Comparison of ENCODE assay signal across 1 cellular context in the genomic region with DNA sequence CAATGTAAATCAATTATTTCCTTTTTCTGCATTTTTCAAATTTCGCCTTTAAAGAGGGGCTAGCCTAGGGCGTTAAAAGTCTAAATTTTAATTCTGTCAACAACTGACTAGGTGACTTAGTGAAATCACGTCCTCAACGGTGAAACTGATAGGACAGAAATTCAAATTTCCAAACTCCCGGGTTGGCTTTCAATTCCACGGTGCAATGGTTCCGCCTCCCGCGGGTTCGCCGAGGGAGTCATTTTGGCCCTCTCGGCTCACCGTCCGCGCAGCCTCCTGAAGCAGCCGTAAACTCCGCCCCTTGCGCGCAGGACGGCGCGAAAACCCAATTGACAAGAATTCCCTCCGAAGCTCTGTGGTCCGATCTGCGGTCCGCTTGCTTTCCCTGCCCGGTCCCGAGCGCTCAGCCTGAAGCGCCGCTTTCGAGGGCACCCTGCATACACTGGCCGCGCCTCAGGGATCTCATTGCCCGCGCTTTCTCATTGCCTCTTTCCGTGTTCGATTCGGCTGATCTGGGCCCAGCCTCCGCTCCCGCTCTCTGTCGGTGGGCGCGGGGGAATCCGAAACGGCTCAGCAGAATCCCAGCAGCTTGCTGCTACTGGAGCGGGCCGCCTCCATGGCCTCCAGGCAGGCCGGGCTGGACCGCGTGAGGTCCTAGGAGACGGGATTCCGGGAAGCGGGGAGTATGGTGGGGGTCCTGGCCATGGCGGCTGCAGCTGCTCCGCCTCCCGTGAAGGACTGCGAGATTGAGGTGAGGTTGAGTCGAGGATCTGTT.
TF ChIP-seq lines count a peak whose summit lies in the region.

A gene with protein sequence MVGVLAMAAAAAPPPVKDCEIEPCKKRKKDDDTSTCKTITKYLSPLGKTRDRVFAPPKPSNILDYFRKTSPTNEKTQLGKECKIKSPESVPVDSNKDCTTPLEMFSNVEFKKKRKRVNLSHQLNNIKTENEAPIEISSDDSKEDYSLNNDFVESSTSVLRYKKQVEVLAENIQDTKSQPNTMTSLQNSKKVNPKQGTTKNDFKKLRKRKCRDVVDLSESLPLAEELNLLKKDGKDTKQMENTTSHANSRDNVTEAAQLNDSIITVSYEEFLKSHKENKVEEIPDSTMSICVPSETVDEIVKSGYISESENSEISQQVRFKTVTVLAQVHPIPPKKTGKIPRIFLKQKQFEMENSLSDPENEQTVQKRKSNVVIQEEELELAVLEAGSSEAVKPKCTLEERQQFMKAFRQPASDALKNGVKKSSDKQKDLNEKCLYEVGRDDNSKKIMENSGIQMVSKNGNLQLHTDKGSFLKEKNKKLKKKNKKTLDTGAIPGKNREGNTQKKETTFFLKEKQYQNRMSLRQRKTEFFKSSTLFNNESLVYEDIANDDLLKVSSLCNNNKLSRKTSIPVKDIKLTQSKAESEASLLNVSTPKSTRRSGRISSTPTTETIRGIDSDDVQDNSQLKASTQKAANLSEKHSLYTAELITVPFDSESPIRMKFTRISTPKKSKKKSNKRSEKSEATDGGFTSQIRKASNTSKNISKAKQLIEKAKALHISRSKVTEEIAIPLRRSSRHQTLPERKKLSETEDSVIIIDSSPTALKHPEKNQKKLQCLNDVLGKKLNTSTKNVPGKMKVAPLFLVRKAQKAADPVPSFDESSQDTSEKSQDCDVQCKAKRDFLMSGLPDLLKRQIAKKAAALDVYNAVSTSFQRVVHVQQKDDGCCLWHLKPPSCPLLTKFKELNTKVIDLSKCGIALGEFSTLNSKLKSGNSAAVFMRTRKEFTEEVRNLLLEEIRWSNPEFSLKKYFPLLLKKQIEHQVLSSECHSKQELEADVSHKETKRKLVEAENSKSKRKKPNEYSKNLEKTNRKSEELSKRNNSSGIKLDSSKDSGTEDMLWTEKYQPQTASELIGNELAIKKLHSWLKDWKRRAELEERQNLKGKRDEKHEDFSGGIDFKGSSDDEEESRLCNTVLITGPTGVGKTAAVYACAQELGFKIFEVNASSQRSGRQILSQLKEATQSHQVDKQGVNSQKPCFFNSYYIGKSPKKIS (N-terminal part only) (plus strand): TSS at position 304 of the 775 bp plus-strand sequence. CDS start 382 bp downstream, at position 686.

TF ChIP-seq in HEK293, 187 proteins besides CTCF, POLR2A, EP300 and RAD21 (continued from another document):
- TF ChIP-seq, protein P1, sequence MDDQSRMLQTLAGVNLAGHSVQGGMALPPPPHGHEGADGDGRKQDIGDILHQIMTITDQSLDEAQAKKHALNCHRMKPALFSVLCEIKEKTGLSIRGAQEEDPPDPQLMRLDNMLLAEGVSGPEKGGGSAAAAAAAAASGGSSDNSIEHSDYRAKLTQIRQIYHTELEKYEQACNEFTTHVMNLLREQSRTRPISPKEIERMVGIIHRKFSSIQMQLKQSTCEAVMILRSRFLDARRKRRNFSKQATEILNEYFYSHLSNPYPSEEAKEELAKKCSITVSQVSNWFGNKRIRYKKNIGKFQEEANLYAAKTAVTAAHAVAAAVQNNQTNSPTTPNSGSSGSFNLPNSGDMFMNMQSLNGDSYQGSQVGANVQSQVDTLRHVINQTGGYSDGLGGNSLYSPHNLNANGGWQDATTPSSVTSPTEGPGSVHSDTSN (CRISPR knock-in tag; IDR thresholded peaks at IDR 0.05): peak; percentile 64; the same call in 1 of the 2 replicates
- TF ChIP-seq ZNF23 (tag by site-specific recombination; IDR thresholded peaks at IDR 0.05; ENCODE audit: borderline replicate concordance) (no peak), BCL11A (tag by site-specific recombination; IDR thresholded peaks at IDR 0.05; ENCODE audit: low read depth) (no peak), ZNF776 (tag by site-specific recombination; IDR thresholded peaks at IDR 0.05; ENCODE audit: borderline replicate concordance) (no peak), ZNF843 (tag by site-specific recombination; IDR thresholded peaks at IDR 0.05) (no peak; the same call in 1 of the 2 replicates), ZNF140 (tag by site-specific recombination; IDR thresholded peaks at IDR 0.05) (no peak), ZNF274 (IDR thresholded peaks at IDR 0.05; ENCODE audit: low read length) (no peak), ZNF274 (tag by site-specific recombination; IDR thresholded peaks at IDR 0.05; ENCODE audit: borderline replicate concordance) (no peak), ZSCAN23 (tag by site-specific recombination; IDR thresholded peaks at IDR 0.05) (peak; percentile 49; the same call in 1 of the 2 replicates), ZNF362 (tag by site-specific recombination; IDR thresholded peaks at IDR 0.05) (no peak), ZNF510 (tag by site-specific recombination; IDR thresholded peaks at IDR 0.05; ENCODE audit: insufficient replicate concordance) (no peak), ZFP41 (tag by site-specific recombination; IDR thresholded peaks at IDR 0.05; ENCODE audit: borderline replicate concordance) (no peak), ZBTB48 (tag by site-specific recombination; IDR thresholded peaks at IDR 0.05) (no peak), ZNF133 (tag by site-specific recombination; IDR thresholded peaks at IDR 0.05) (no peak), ZNF391 (tag by site-specific recombination; IDR thresholded peaks at IDR 0.05; ENCODE audit: borderline replicate concordance, low read depth) (peak; percentile 53; the same call in 1 of the 2 replicates), ZNF24 (tag by site-specific recombination; IDR thresholded peaks at IDR 0.05) (peak; percentile 60), ZNF677 (tag by site-specific recombination; IDR thresholded peaks at IDR 0.05) (peak; percentile 74; the same call in 1 of the 2 replicates), ZNF76 (tag by site-specific recombination; IDR thresholded peaks at IDR 0.05; ENCODE audit: borderline replicate concordance, low read depth) (peak; percentile 59; the same call in 1 of the 2 replicates), KLF7 (tag by site-specific recombination; IDR thresholded peaks at IDR 0.05; ENCODE audit: borderline replicate concordance) (no peak), ZNF214 (tag by site-specific recombination; IDR thresholded peaks at IDR 0.05; ENCODE audit: borderline replicate concordance) (no peak), ZNF514 (tag by site-specific recombination; IDR thresholded peaks at IDR 0.05) (no peak), RBAK (tag by site-specific recombination; IDR thresholded peaks at IDR 0.05) (no peak), MZF1 (tag by site-specific recombination; IDR thresholded peaks at IDR 0.05; ENCODE audit: borderline replicate concordance) (no peak), ZNF221 (tag by site-specific recombination; IDR thresholded peaks at IDR 0.05; ENCODE audit: borderline replicate concordance) (no peak), ZBTB17 (tag by site-specific recombination; IDR thresholded peaks at IDR 0.05) (peak; percentile 100), ZNF211 (tag by site-specific recombination; IDR thresholded peaks at IDR 0.05; ENCODE audit: low read depth) (no peak), ZNF629 (tag by site-specific recombination; IDR thresholded peaks at IDR 0.05) (peak; percentile 68), ZNF266 (tag by site-specific recombination; IDR thresholded peaks at IDR 0.05; ENCODE audit: low read depth) (no peak), ZNF416 (tag by site-specific recombination; IDR thresholded peaks at IDR 0.05) (no peak), ZNF350 (tag by site-specific recombination; IDR thresholded peaks at IDR 0.05) (no peak), ZNF623 (tag by site-specific recombination; IDR thresholded peaks at IDR 0.05) (0 out of 2 replicates have a peak, but pooled peaks have one; percentile 20), ZNF560 (tag by site-specific recombination; IDR thresholded peaks at IDR 0.05; ENCODE audit: borderline replicate concordance) (no peak), ZNF157 (tag by site-specific recombination; IDR thresholded peaks at IDR 0.05) (no peak), ZBTB7A (tag by site-specific recombination; IDR thresholded peaks at IDR 0.05; ENCODE audit: low read depth) (peak; percentile 18; the same call in 1 of the 2 replicates), ZNF621 (tag by site-specific recombination; IDR thresholded peaks at IDR 0.05) (no peak), ZNF16 (tag by site-specific recombination; IDR thresholded peaks at IDR 0.05; ENCODE audit: low read depth) (no peak)
- TF ChIP-seq, protein P2, sequence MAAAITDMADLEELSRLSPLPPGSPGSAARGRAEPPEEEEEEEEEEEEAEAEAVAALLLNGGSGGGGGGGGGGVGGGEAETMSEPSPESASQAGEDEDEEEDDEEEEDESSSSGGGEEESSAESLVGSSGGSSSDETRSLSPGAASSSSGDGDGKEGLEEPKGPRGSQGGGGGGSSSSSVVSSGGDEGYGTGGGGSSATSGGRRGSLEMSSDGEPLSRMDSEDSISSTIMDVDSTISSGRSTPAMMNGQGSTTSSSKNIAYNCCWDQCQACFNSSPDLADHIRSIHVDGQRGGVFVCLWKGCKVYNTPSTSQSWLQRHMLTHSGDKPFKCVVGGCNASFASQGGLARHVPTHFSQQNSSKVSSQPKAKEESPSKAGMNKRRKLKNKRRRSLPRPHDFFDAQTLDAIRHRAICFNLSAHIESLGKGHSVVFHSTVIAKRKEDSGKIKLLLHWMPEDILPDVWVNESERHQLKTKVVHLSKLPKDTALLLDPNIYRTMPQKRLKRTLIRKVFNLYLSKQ (tag by site-specific recombination; IDR thresholded peaks at IDR 0.05; ENCODE audit: borderline replicate concordance): no peak
- TF ChIP-seq, protein P3, sequence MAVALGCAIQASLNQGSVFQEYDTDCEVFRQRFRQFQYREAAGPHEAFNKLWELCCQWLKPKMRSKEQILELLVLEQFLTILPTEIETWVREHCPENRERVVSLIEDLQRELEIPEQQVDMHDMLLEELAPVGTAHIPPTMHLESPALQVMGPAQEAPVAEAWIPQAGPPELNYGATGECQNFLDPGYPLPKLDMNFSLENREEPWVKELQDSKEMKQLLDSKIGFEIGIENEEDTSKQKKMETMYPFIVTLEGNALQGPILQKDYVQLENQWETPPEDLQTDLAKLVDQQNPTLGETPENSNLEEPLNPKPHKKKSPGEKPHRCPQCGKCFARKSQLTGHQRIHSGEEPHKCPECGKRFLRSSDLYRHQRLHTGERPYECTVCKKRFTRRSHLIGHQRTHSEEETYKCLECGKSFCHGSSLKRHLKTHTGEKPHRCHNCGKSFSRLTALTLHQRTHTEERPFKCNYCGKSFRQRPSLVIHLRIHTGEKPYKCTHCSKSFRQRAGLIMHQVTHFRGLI (tag by site-specific recombination; IDR thresholded peaks at IDR 0.05): peak; percentile 15; the same call in 1 of the 2 replicates
- TF ChIP-seq, protein P4, sequence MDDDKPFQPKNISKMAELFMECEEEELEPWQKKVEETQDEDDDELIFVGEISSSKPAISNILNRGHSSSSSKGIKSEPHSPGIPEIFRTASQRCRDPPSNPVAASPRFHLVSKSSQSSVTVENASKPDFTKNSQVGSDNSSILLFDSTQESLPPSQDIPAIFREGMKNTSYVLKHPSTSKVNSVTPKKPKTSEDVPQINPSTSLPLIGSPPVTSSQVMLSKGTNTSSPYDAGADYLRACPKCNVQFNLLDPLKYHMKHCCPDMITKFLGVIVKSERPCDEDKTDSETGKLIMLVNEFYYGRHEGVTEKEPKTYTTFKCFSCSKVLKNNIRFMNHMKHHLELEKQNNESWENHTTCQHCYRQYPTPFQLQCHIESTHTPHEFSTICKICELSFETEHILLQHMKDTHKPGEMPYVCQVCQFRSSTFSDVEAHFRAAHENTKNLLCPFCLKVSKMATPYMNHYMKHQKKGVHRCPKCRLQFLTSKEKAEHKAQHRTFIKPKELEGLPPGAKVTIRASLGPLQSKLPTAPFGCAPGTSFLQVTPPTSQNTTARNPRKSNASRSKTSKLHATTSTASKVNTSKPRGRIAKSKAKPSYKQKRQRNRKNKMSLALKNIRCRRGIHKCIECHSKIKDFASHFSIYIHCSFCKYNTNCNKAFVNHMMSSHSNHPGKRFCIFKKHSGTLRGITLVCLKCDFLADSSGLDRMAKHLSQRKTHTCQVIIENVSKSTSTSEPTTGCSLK (tag by site-specific recombination; IDR thresholded peaks at IDR 0.05): no peak
